ENCODE assay signal across 8 cellular contexts in the genomic region with DNA sequence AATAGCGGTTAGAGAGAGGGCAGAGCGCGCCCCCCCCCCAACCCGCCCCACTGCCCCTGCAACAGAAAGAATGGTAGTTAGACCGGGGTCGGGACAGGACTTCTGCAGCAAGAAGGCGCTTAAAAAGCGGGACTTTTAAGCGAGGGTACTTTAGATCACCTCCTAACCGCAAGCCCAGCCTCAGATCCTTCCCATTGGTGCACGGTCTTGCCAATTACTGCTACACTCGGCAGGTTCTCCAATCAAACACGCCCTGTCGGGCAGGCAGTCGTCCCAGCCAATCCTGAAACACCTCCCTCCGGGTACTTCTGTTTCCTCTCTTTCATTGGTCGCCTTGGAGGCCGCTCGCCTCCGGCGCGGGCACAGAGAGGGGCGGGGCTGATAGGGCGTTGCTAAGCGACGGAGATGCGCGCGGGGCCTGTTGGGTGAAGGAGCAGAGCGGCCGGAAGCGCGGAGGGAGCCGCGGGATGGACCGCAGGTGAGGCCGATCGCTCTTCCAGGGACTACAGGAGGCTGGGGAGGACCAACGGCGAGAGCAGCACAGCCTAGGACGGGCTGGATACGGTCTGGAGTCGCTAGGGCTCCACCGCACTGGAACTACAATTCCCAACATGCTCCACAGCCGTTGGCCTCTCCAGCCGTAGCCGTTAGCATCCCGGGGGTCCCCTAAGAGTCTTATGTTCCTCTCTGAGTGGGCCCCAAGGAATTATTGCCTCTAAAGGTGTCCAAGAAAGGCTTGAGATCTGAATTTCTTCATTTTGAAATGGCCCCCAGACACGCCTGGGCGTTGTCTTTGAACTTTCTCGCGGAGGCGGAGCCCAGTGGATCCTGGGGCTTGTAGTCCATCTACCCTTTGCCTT. TPM values are rescaled to one million over a fixed set of nuclear protein-coding genes. Genes with fewer than 3 reads are reported as not detected.
DNase-seq lines count a peak whose midpoint lies in the region; ATAC-seq, FAIRE-seq and TF ChIP-seq lines count a peak whose summit lies in the region.

A gene (plus strand): TSS at position 428 of the 860 bp plus-strand sequence. CDS start 40 bp downstream, at position 468.

- H3K9me3 ChIP-seq in OCI-LY7 (ENCODE audit: low read length) (0 out of 2 replicates have a peak, but pooled peaks cover 8% of the 10 kb centered on the region), endothelial cell of umbilical vein (replicated peaks; ENCODE audit: control insufficient read depth, insufficient read depth, low read length) (no peaks in the 10 kb centered on the region)

- no peaks in the 10 kb centered on the region for H3K9me2 ChIP-seq in OCI-LY7 (ENCODE audit: insufficient read depth, low read length)

- FAIRE-seq in D721Med (lab: Jason Lieb, UNC) (peak; percentile 44), endothelial cell of umbilical vein (lab: Jason Lieb, UNC) (peak; percentile 99)

- H3K4me1 ChIP-seq in OCI-LY7 (ENCODE audit: insufficient read depth, low read length, poor library complexity, severe bottlenecking) (peaks cover 21% of the 10 kb centered on the region), endothelial cell of umbilical vein (ENCODE audit: control insufficient read depth, extremely low read depth, insufficient read depth, low read length) (peaks cover 22% of the 10 kb centered on the region)

- no peaks in the 10 kb centered on the region for H3K27me3 ChIP-seq in endothelial cell of umbilical vein (ENCODE audit: control insufficient read depth in 2 of 2, insufficient read depth in 2 of 2, low read length in 2 of 2)

- H3K27ac ChIP-seq in OCI-LY7 (ENCODE audit: low read depth, low read length, poor library complexity, severe bottlenecking) (peak within 1 kb of the TSS; percentile 82), endothelial cell of umbilical vein (ENCODE audit: insufficient read depth, low read depth, low read length) (peak within 1 kb of the TSS; percentile 84)

- H4K20me1 ChIP-seq in OCI-LY7 (ENCODE audit: insufficient read depth, low read length) (no peaks in the 10 kb centered on the region), endothelial cell of umbilical vein (replicated peaks; ENCODE audit: control insufficient read depth, extremely low read depth, insufficient read depth, low read length) (no peaks in the 10 kb centered on the region)

- peaks cover 13% of the 10 kb centered on the region; the same call in 1 of the 2 replicates for H3K79me2 ChIP-seq in OCI-LY7 (ENCODE audit: insufficient read depth, low read depth, low read length)
- peaks cover 14% of the 10 kb centered on the region for H3K79me2 ChIP-seq in endothelial cell of umbilical vein (ENCODE audit: control insufficient read depth, insufficient read depth, low read length)

- no peaks in the 10 kb centered on the region for H3K9me1 ChIP-seq in endothelial cell of umbilical vein (replicated peaks; ENCODE audit: control insufficient read depth, extremely low read depth, insufficient read depth, low read length)

- DNase-seq in D721Med (ENCODE audit: insufficient read length, low spot score) (peak; percentile 73), HuH-7.5 (ENCODE audit: low spot score) (peak; percentile 99), OCI-LY7 (ENCODE audit: low spot score) (peak; percentile 99), activated T-cell treated with anti-CD3 and anti-CD28 coated beads for 1 hour (ENCODE audit: low read depth) (peak; percentile 95), endothelial cell of umbilical vein (ENCODE audit: low read depth, low spot score) (peak; percentile 99), midbrain (lab: John Stamatoyannopoulos, UW) (peak; percentile 99)
- peak; percentile 94 to 96 for DNase-seq in stimulated activated CD8-positive, alpha-beta memory T cell treated with anti-CD3 and anti-CD28 coated beads, Interleukin-2, amount 100 ng/mL, for 1 hour (ENCODE audit: low read depth in 2 of 2)

- peak within 1 kb of the TSS; percentile 84; the same call in 1 of the 2 replicates for H2AFZ ChIP-seq in OCI-LY7 (ENCODE audit: low read length)
- peak within 1 kb of the TSS; percentile 71 for H2AFZ ChIP-seq in endothelial cell of umbilical vein (ENCODE audit: low read depth, low read length)

- TF ChIP-seq CTCF in D721Med (IDR thresholded peaks at IDR 0.05; ENCODE audit: insufficient read depth, missing control alignments) (no peak), OCI-LY7 (conservative IDR thresholded peaks at IDR 0.05; ENCODE audit: low read length) (no peak), endothelial cell of umbilical vein (IDR thresholded peaks at IDR 0.05; ENCODE audit: extremely low read depth in 1 of 2, insufficient read depth in 1 of 2, low read depth in 1 of 2, low read length in 2 of 2) (no peak)

- intact Hi-C loops in OCI-LY7 (cut with micrococcal nuclease; ENCODE audit: unreplicated experiment) (loop anchor here (1.0 to 5.0 kb wide), 4 partner anchors 10 to 173 kb away; a partner anchor contains a TSS), endothelial cell of umbilical vein (cut with micrococcal nuclease) (loop anchor here (1.0 to 5.0 kb wide), 6 partner anchors 10 to 296 kb away; a partner anchor contains a TSS)

- peak; percentile 29 for TF ChIP-seq POLR2A in endothelial cell of umbilical vein (IDR thresholded peaks at IDR 0.05; ENCODE audit: low read depth, low read length)

- peak within 1 kb of the TSS; percentile 90 for H3K9ac ChIP-seq in endothelial cell of umbilical vein (replicated peaks; ENCODE audit: extremely low read depth, insufficient read depth, low read length)

- CTCF ChIA-PET in OCI-LY7 (lab: Charles Lee; ENCODE audit: unreplicated experiment) (no interaction called here), endothelial cell of umbilical vein (lab: Charles Lee) (interaction anchor here (0.8 to 0.9 kb wide), 3 partner anchors 10 to 18 kb away, joined by 3 to 4 read pairs (median 3); a partner anchor contains a TSS)

- POLR2A ChIA-PET in OCI-LY7 (lab: Charles Lee), result no interaction called here
- POLR2A ChIA-PET in endothelial cell of umbilical vein (lab: Charles Lee), result interaction anchor here (0.9 to 1.0 kb wide), 2 partner anchors 10 to 17 kb away, joined by 3 to 5 read pairs; a partner anchor contains a TSS

- H3K36me3 ChIP-seq in OCI-LY7 (ENCODE audit: insufficient read depth, low read length) (peaks cover 30% of the 10 kb centered on the region), endothelial cell of umbilical vein (ENCODE audit: control insufficient read depth in 2 of 2, extremely low read depth in 1 of 2, insufficient read depth in 2 of 2, low read length in 2 of 2) (peaks cover 0 to 11% of the 10 kb centered on the region in 2 experiments)

- BruUV-seq in OCI-LY7 (replicated peaks; lab: Mats Ljungman, UMichigan) (TSS peak; percentile 86), endothelial cell of umbilical vein (replicated peaks; lab: Mats Ljungman, UMichigan) (TSS peak; percentile 59)

- H3K4me3 ChIP-seq in OCI-LY7 (ENCODE audit: low read depth, low read length, poor library complexity, severe bottlenecking), result peak within 1 kb of the TSS; percentile 96
- peak within 1 kb of the TSS; percentile 59 to 89 (median 82) for H3K4me3 ChIP-seq in endothelial cell of umbilical vein (replicated peaks in 1 of 3; ENCODE audit: insufficient read depth in 1 of 3, low read depth in 1 of 3, low read length in 3 of 3)

- peak within 1 kb of the TSS; percentile 73 for H3K4me2 ChIP-seq in OCI-LY7 (ENCODE audit: low read length)
- H3K4me2 ChIP-seq in endothelial cell of umbilical vein (ENCODE audit: insufficient read depth, low read length), result peak within 1 kb of the TSS; percentile 75

- dilution Hi-C loops in endothelial cell of umbilical vein (cut with MboI; ENCODE audit: extremely low pct_ligation_motif_present, low sequenced_read_pairs), result no loop called here

- peak; percentile 83 for ATAC-seq in GM21526 (IDR thresholded peaks at IDR 0.05; ENCODE audit: low FRiP score, unreplicated experiment)

TF ChIP-seq in endothelial cell of umbilical vein, 7 proteins besides CTCF, POLR2A, EP300 and RAD21:
- peak; percentile 75 for TF ChIP-seq POLR2AphosphoS5 (IDR thresholded peaks at IDR 0.05; ENCODE audit: insufficient read depth, low read depth, low read length)
- TF ChIP-seq GATA2 (IDR thresholded peaks at IDR 0.05; ENCODE audit: insufficient read depth, insufficient read length, low read depth, low read length), result no peak

RNA-seq across cellular contexts. Expression of the gene that starts here (rescaled TPM):
- 15.2 and 17.2 TPM in 2 replicates for total RNA-seq in OCI-LY7 (2014; rRNA removed; shearing (Covaris generic))
- 66.1 and 70.6 TPM in 2 replicates for total RNA-seq in OCI-LY7 (2022)
- 28.3 and 32.1 TPM in 2 replicates for total RNA-seq in endothelial cell of umbilical vein
- 18.3 and 19.5 TPM in 2 replicates for polyA plus RNA-seq in endothelial cell of umbilical vein
- polyA plus RNA-seq in endothelial cell of umbilical vein (2011; cell fraction: cytosol; rRNA removed), result 12.2 and 12.5 TPM in 2 replicates
- polyA plus RNA-seq in endothelial cell of umbilical vein (2011; cell fraction: nucleus; rRNA removed), result 36.9 and 40.2 TPM in 2 replicates
- 11.2 and 12.6 TPM in 2 replicates for polyA plus RNA-seq in endothelial cell of umbilical vein (2012)
- polyA minus RNA-seq in endothelial cell of umbilical vein, result 20.7 and 22.6 TPM in 2 replicates
- 12.5 TPM for polyA minus RNA-seq in endothelial cell of umbilical vein (2011; cell fraction: cytosol; rRNA and poly(A)+ RNA removed)
- 15.0 and 17.6 TPM in 2 replicates for polyA minus RNA-seq in endothelial cell of umbilical vein (2011; cell fraction: nucleus; rRNA and poly(A)+ RNA removed)

Comparison
In these comparisons a context has a peak if more than half of its experiments do, and no peak if none do; other contexts are left out.
1. Peak in every context shown above with its lines: DNase-seq, ATAC-seq, H3K4me3 ChIP-seq and H3K27ac ChIP-seq.